28 cellular contexts compared by ENCODE assay signal in genomic region chr3:64655160-64655559, GRCh38. TPM values are rescaled to one million over a fixed set of nuclear protein-coding genes. Genes with fewer than 3 reads are reported as not detected.
"Had no signal": no experiment of that assay in that cellular context is flagged by ENCODE, and none has a peak within 500 bp of the region (broad histone marks: within the 10 kb centered on the region; RNA-seq: fewer than 3 reads in every experiment).

No MANE protein-coding gene starts in this region.

- DNase-seq: naive B cell; naive thymus-derived CD8-positive, alpha-beta T cell; nephron progenitor cell; nucleus accumbens; pancreas; retina; right lobe of liver; sigmoid colon; small intestine; stimulated activated CD4-positive, alpha-beta T cell treated with anti-CD3 and anti-CD28 coated beads, Interleukin-15, amount 100 ng/mL, for 24 hours; stimulated activated CD4-positive, alpha-beta T cell treated with anti-CD3 and anti-CD28 coated beads, Interleukin-2, amount 100 ng/mL, for 24 hours; stimulated activated CD4-positive, alpha-beta T cell treated with anti-CD3 and anti-CD28 coated beads, Interleukin-2, amount 100 ng/mL, for 48 hours; stimulated activated CD4-positive, alpha-beta T cell treated with anti-CD3 and anti-CD28 coated beads, Interleukin-4, amount 100 ng/mL, for 4 hours; stimulated activated CD8-positive, alpha-beta memory T cell treated with anti-CD3 and anti-CD28 coated beads, Interleukin-4, amount 100 ng/mL, for 48 hours; stimulated activated naive CD4-positive, alpha-beta T cell; stimulated activated naive CD8-positive, alpha-beta T cell treated with anti-CD3 and anti-CD28 coated beads, Interleukin-15, amount 100 ng/mL, for 72 hours; stimulated activated naive CD8-positive, alpha-beta T cell treated with anti-CD3 and anti-CD28 coated beads, Interleukin-15, Interleukin-2, amounts not matched to agents 100 U/mL and 50 U/mL, for 24 hours; thyroid gland; upper lobe of left lung had no signal

- H3K36me3 ChIP-seq: neutrophil, prostate gland, right lobe of liver, thoracic aorta had no signal

- H3K4me3 ChIP-seq: pancreas, prostate gland, right atrium auricular region, right lobe of liver, sigmoid colon, thoracic aorta, thyroid gland, tibial nerve, upper lobe of left lung, vagina had no signal

- H3K9me3 ChIP-seq: neutrophil, pancreas, prostate gland, right atrium auricular region, right lobe of liver, sigmoid colon, thoracic aorta, thyroid gland, tibial nerve, upper lobe of left lung, vagina had no signal

- ATAC-seq: naive thymus-derived CD8-positive, alpha-beta T cell; natural killer cell treated with Interleukin-12 subunit alpha and Interleukin-12 subunit beta and Interleukin-15 and Interleukin-18, amount 100 ng/mL, for 72 hours; pancreas; right lobe of liver; stimulated activated memory B cell treated with anti-CD40 and anti-IgM and Interleukin-4, amounts not matched to agents 10 μg/mL and 1 μg/mL and 100 μg/mL, for 72 hours; stimulated activated naive CD8-positive, alpha-beta T cell treated with anti-CD3 and anti-CD28 coated beads, Interleukin-15, amount 100 ng/mL, for 72 hours; stimulated activated naive CD8-positive, alpha-beta T cell treated with anti-CD3 and anti-CD28 coated beads, Interleukin-15, Interleukin-2, amounts not matched to agents 100 U/mL and 50 U/mL, for 24 hours had no signal

- H3K27me3 ChIP-seq: neutrophil, pancreas, right atrium auricular region, right lobe of liver, sigmoid colon, thyroid gland, tibial nerve, upper lobe of left lung, vagina had no signal

- FAIRE-seq: pancreas, small intestine, urothelium cell line had no signal

- H3K4me1 ChIP-seq: pancreas, prostate gland, right lobe of liver, thyroid gland had no signal

- H3K27ac ChIP-seq: neutrophil, pancreas, prostate gland, right atrium auricular region, right lobe of liver, thoracic aorta, thyroid gland, upper lobe of left lung, vagina had no signal

RNA-seq across cellular contexts. Expression of gene ADAMTS9, which starts 32.6 kb away (rescaled TPM):
- total RNA-seq: naive thymus-derived CD8-positive, alpha-beta T cell; natural killer cell treated with Interleukin-12 subunit alpha and Interleukin-12 subunit beta and Interleukin-15 and Interleukin-18, amount 100 ng/mL, for 72 hours had no signal
- polyA plus RNA-seq: naive thymus-derived CD8-positive, alpha-beta T cell had no signal
